7 cellular contexts compared by ENCODE assay signal in genomic region chr9:132977626-132978450, GRCh38. TPM values are rescaled to one million over a fixed set of nuclear protein-coding genes. Genes with fewer than 3 reads are reported as not detected.
A peak's percentile ranks its signal among the peaks of the same experiment; 100 is the strongest.
DNase-seq lines count a peak whose midpoint lies in the region; ATAC-seq, FAIRE-seq and TF ChIP-seq lines count a peak whose summit lies in the region.

No MANE protein-coding gene starts in this region.

- TF ChIP-seq CTCF in GM10248 (IDR thresholded peaks at IDR 0.05; ENCODE audit: control extremely low read depth, extremely low read depth, low read depth, missing control alignments) (peak; percentile 89), foreskin keratinocyte (conservative IDR thresholded peaks at IDR 0.05) (peak; percentile 79), parathyroid adenoma (IDR thresholded peaks at IDR 0.05) (peak; percentile 41), upper lobe of right lung (IDR thresholded peaks at IDR 0.05) (peak; percentile 75)

- H3K27ac ChIP-seq in foreskin keratinocyte (no peak overlapping the region), parathyroid adenoma (no peak overlapping the region), upper lobe of right lung (no peak overlapping the region)

- no peaks in the 10 kb centered on the region for H3K4me1 ChIP-seq in foreskin keratinocyte
- H3K4me1 ChIP-seq in parathyroid adenoma = no peaks in the 10 kb centered on the region
- peaks cover 1% of the 10 kb centered on the region for H3K4me1 ChIP-seq in upper lobe of right lung

- H3K9me3 ChIP-seq in parathyroid adenoma (ENCODE audit: control insufficient read depth, low read length) (no peaks in the 10 kb centered on the region), upper lobe of right lung (no peaks in the 10 kb centered on the region)

- H3K4me3 ChIP-seq in parathyroid adenoma (ENCODE audit: low read depth, low read length) = no peak overlapping the region
- no peak overlapping the region for H3K4me3 ChIP-seq in upper lobe of right lung

- H3K36me3 ChIP-seq in parathyroid adenoma (ENCODE audit: control insufficient read depth, insufficient read depth, low read length) (no peaks in the 10 kb centered on the region), upper lobe of right lung (no peaks in the 10 kb centered on the region)

- no peak overlapping the region for H3K9ac ChIP-seq in parathyroid adenoma

- no peak overlapping the region for H3K4me2 ChIP-seq in parathyroid adenoma (ENCODE audit: low read length)

- no peaks in the 10 kb centered on the region for H3K79me2 ChIP-seq in parathyroid adenoma

- H2AFZ ChIP-seq in parathyroid adenoma = no peak overlapping the region

- ATAC-seq in HG03108 (IDR thresholded peaks at IDR 0.05; ENCODE audit: unreplicated experiment) (peak; percentile 54), foreskin keratinocyte (peak; percentile 81), upper lobe of right lung (peak; percentile 91)

- FAIRE-seq in RCC 7860 (lab: Jason Lieb, UNC) = no peak

- DNase-seq in GM10248 (ENCODE audit: extremely low spot score) (peak; percentile 83), RCC 7860 (ENCODE audit: low spot score) (peak; percentile 17), foreskin keratinocyte (peak in 1 of 2 donors; percentile 37), upper lobe of right lung (peak; percentile 79)
- DNase-seq in activated T-helper 1 cell treated with anti-CD3 and anti-CD28 coated beads, Interleukin-2, amount 50 U/mL, for 16 hours (ENCODE audit: low read depth in 1 of 2, low spot score in 1 of 2) = peak; percentile 36 to 48

- intact Hi-C loops in upper lobe of right lung (cut with DNase I) = no loop called here

- peaks cover 66% of the 10 kb centered on the region for H3K27me3 ChIP-seq in foreskin keratinocyte
- H3K27me3 ChIP-seq in parathyroid adenoma (ENCODE audit: control insufficient read depth, insufficient read depth, low read length) = no peaks in the 10 kb centered on the region
- peaks cover 29% of the 10 kb centered on the region for H3K27me3 ChIP-seq in upper lobe of right lung

- POLR2A ChIA-PET in GM10248 (lab: Yijun Ruan, JAX) = no interaction called here

- CTCF ChIA-PET in GM10248 (lab: Yijun Ruan, JAX) = interaction anchor here (0.8 to 3.4 kb wide), 15 partner anchors 10 to 203 kb away, joined by 3 to 15 read pairs (median 3); no protein-coding TSS in a partner anchor

RNA-seq across cellular contexts. Expression of gene GFI1B, which starts 0.7 kb away (rescaled TPM):
- total RNA-seq in foreskin keratinocyte = not detected in 2 replicates
- polyA plus RNA-seq in foreskin keratinocyte = not detected in 2 replicates
- total RNA-seq in upper lobe of right lung = 0.52 TPM

RNA-seq across cellular contexts. Expression of gene TSC1, which starts 33.4 kb away (rescaled TPM):
- total RNA-seq in foreskin keratinocyte (20.9 and 22.7 TPM in 2 replicates), upper lobe of right lung (44.9 TPM)
- polyA plus RNA-seq in foreskin keratinocyte = 6.7 and 6.9 TPM in 2 replicates

RNA-seq across cellular contexts. Expression of gene GTF3C5, which starts 53.0 kb away (rescaled TPM):
- total RNA-seq in foreskin keratinocyte = 61.0 and 66.3 TPM in 2 replicates
- 59.5 and 66.5 TPM in 2 replicates for polyA plus RNA-seq in foreskin keratinocyte
- 41.7 TPM for total RNA-seq in upper lobe of right lung
